23 cellular contexts compared by ENCODE assay signal in the genomic region with DNA sequence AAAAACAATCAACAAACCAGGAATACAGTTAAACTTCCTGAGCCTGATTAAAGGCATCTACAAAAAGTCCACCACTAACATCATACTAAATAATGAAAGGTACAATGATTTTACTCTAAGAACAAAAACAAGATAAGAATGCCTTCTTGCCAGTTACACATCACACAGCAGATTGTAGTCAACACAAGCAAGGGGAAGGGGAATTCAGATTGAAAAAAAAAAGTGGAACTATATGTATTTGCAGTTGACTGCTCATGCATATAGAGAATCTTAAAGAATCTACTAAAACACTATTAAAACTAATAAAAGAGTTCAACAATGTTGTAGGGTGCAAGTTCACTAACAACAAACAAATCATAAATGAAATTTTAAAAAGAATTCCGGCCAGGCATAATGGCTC.
"Had no signal": no experiment of that assay in that cellular context is flagged by ENCODE, and none has a peak within 500 bp of the region (broad histone marks: within the 10 kb centered on the region; RNA-seq: fewer than 3 reads in every experiment).

No MANE protein-coding gene starts in this region.

- H3K4me3 Mint-ChIP-seq: activated CD8-positive, alpha-beta T cell treated with anti-CD3 and anti-CD28 coated beads, Interleukin-2, amount 10 ng/mL, durations not matched to agents 7 days and 5 days; activated T-cell treated with anti-CD3 and anti-CD28 coated beads, Interleukin-2, amount 50 U/mL, for 4 hours; endodermal cell; nephron had no signal

- H3K27me3 ChIP-seq: brain microvascular endothelial cell, dorsolateral prefrontal cortex, sigmoid colon, thyroid gland had no signal

- ATAC-seq: activated CD8-positive, alpha-beta T cell treated with anti-CD3 and anti-CD28 coated beads, Interleukin-2, amount 10 ng/mL, durations not matched to agents 7 days and 5 days; activated T-cell treated with anti-CD3 and anti-CD28 coated beads, Interleukin-2, amount 50 U/mL, for 4 hours; lower lobe of right lung had no signal

- DNase-seq: activated CD4-positive, alpha-beta T cell treated with anti-CD3 and anti-CD28 coated beads for 48 hours; activated CD8-positive, alpha-beta memory T cell treated with anti-CD3 and anti-CD28 coated beads, Interleukin-2, amount 50 U/mL, for 4 hours; activated CD8-positive, alpha-beta T cell treated with anti-CD3 and anti-CD28 coated beads, Interleukin-2, amount 10 ng/mL, durations not matched to agents 7 days and 5 days; activated effector memory CD4-positive, alpha-beta T cell treated with Interleukin-2 at 50 U/mL for 16 hours; activated naive CD4-positive, alpha-beta T cell treated with anti-CD3 and anti-CD28 coated beads, Interleukin-2, amount 50 U/mL, for 16 hours; activated T-cell treated with anti-CD3 and anti-CD28 coated beads, Interleukin-2, amount 50 U/mL, for 4 hours; aorta; brain microvascular endothelial cell; central memory CD4-positive, alpha-beta T cell; dorsolateral prefrontal cortex; endodermal cell; foreskin melanocyte; hypothalamus; islet precursor cell; lower lobe of right lung; nucleus accumbens; sigmoid colon; stimulated activated CD4-positive, alpha-beta T cell treated with anti-CD3 and anti-CD28 coated beads, Interleukin-4, amount 100 ng/mL, for 24 hours; stimulated activated naive CD4-positive, alpha-beta T cell had no signal

- H3K27ac Mint-ChIP-seq: activated CD8-positive, alpha-beta T cell treated with anti-CD3 and anti-CD28 coated beads, Interleukin-2, amount 10 ng/mL, durations not matched to agents 7 days and 5 days; endodermal cell; nephron had no signal

- H3K36me3 ChIP-seq: brain microvascular endothelial cell had no signal

- H3K4me3 ChIP-seq: dorsolateral prefrontal cortex, lower lobe of right lung, sigmoid colon, thyroid gland had no signal

- H3K9me3 ChIP-seq: lower lobe of right lung, sigmoid colon, thyroid gland had no signal

- H3K4me1 ChIP-seq: lower lobe of right lung, sigmoid colon, thyroid gland had no signal

- H3K4me1 Mint-ChIP-seq: endodermal cell, nephron had no signal

- FAIRE-seq: colon had no signal

- H3K27ac ChIP-seq: brain microvascular endothelial cell, dorsolateral prefrontal cortex, epithelial cell of prostate, lower lobe of right lung, sigmoid colon, thyroid gland had no signal
